Comparison of ENCODE assay signal across 12 cellular contexts in genomic region chr4:133146192-133146573, GRCh38. TPM values are rescaled to one million over a fixed set of nuclear protein-coding genes. Genes with fewer than 3 reads are reported as not detected.
DNase-seq lines count a peak whose midpoint lies in the region; ATAC-seq, FAIRE-seq and TF ChIP-seq lines count a peak whose summit lies in the region.
"Had no signal": no experiment of that assay in that cellular context is flagged by ENCODE, and none has a peak within 500 bp of the region (broad histone marks: within the 10 kb centered on the region; RNA-seq: fewer than 3 reads in every experiment).

No MANE protein-coding gene starts in this region.

- ATAC-seq in HG03159 (IDR thresholded peaks at IDR 0.05; ENCODE audit: unreplicated experiment), result no peak

- no peak for FAIRE-seq in keratinocyte (lab: Jason Lieb, UNC)
- FAIRE-seq: colon had no signal

- H3K27me3 Mint-ChIP-seq in T-helper 1 cell treated with Interleukin-12 subunit alpha and Interleukin-12 subunit beta and Interleukin-4 antibody, amounts not matched to agents 30 μg/mL and 1 μg/mL, for 36 hours (ENCODE audit: low read depth), result peaks cover 71% of the 10 kb centered on the region

- dilution Hi-C loops in keratinocyte (cut with MboI; ENCODE audit: extremely low pct_ligation_motif_present, low sequenced_read_pairs), result no loop called here

- H3K27ac ChIP-seq in ascending aorta (peak overlapping the region in 1 of 2 donors; percentile 47), keratinocyte (ENCODE audit: control insufficient read depth, insufficient read depth, low read length) (no peak overlapping the region), temporal lobe (ENCODE audit: low read depth, low read length) (peak overlapping the region; percentile 73)

- H3K9me3 Mint-ChIP-seq in T-helper 1 cell treated with Interleukin-12 subunit alpha and Interleukin-12 subunit beta and Interleukin-4 antibody, amounts not matched to agents 30 μg/mL and 1 μg/mL, for 36 hours, result no peaks in the 10 kb centered on the region

- H3K4me3 Mint-ChIP-seq in T-helper 1 cell treated with Interleukin-12 subunit alpha and Interleukin-12 subunit beta and Interleukin-4 antibody, amounts not matched to agents 30 μg/mL and 1 μg/mL, for 36 hours, result no peak overlapping the region

- intact Hi-C loops in ascending aorta (cut with DNase I), result loop anchor here (2.0 to 10.0 kb wide), 5 partner anchors 171 to 1059 kb away; partner anchors contain the start of gene PABPC4L

- peaks cover 14% of the 10 kb centered on the region for H3K4me1 Mint-ChIP-seq in T-helper 1 cell treated with Interleukin-12 subunit alpha and Interleukin-12 subunit beta and Interleukin-4 antibody, amounts not matched to agents 30 μg/mL and 1 μg/mL, for 36 hours (ENCODE audit: low read depth)

- H3K27ac Mint-ChIP-seq in T-helper 1 cell treated with Interleukin-12 subunit alpha and Interleukin-12 subunit beta and Interleukin-4 antibody, amounts not matched to agents 30 μg/mL and 1 μg/mL, for 36 hours, result peak overlapping the region; percentile 12

- no peak overlapping the region for H2AFZ ChIP-seq in keratinocyte (ENCODE audit: control insufficient read depth, low read length)

- H3K36me3 ChIP-seq in ascending aorta (no peaks in the 10 kb centered on the region), keratinocyte (ENCODE audit: control insufficient read depth in 2 of 2, extremely low read depth in 1 of 2, insufficient read depth in 2 of 2, low read length in 2 of 2) (no peaks in the 10 kb centered on the region)

- H3K27me3 ChIP-seq in ascending aorta (no peaks in the 10 kb centered on the region), keratinocyte (ENCODE audit: control insufficient read depth, extremely low read depth, insufficient read depth, low read length) (peaks cover 55% of the 10 kb centered on the region)

- H3K79me2 ChIP-seq in keratinocyte (ENCODE audit: control insufficient read depth, insufficient read depth, low read length), result no peaks in the 10 kb centered on the region

- H4K20me1 ChIP-seq in keratinocyte (ENCODE audit: control insufficient read depth, extremely low read depth, insufficient read depth, low read length), result no peaks in the 10 kb centered on the region

- H3K4me1 ChIP-seq in ascending aorta, result no peaks in the 10 kb centered on the region
- H3K4me1 ChIP-seq in keratinocyte (ENCODE audit: control insufficient read depth, extremely low read depth, insufficient read depth, low read length), result peaks cover 12% of the 10 kb centered on the region

- DNase-seq in T-helper 1 cell, result no peak
- no peak for DNase-seq in ascending aorta (ENCODE audit: low spot score in 2 of 2)
- no peak for DNase-seq in keratinocyte (ENCODE audit: low read depth, low spot score)
- no peak for DNase-seq in middle frontal gyrus (ENCODE audit: extremely low spot score, low spot score)
- DNase-seq in activated CD4-positive, alpha-beta T cell treated with anti-CD3 and anti-CD28 coated beads, Interleukin-2, amount 50 U/mL, for 1 hour, result no peak
- DNase-seq: activated CD8-positive, alpha-beta memory T cell treated with anti-CD3 and anti-CD28 coated beads, Interleukin-2, amount 50 U/mL, for 4 hours; NCI-H146; SHP77 had no signal

- H3K4me2 ChIP-seq in keratinocyte (ENCODE audit: control insufficient read depth, extremely low read depth, insufficient read depth, low read depth, low read length), result peak overlapping the region; percentile 9

- TF ChIP-seq CTCF in ascending aorta (IDR thresholded peaks at IDR 0.05), result no peak
- TF ChIP-seq CTCF in keratinocyte (optimal IDR thresholded peaks at IDR 0.05 in 1 of 3, IDR thresholded peaks at IDR 0.05 in 1 of 3, conservative IDR thresholded peaks at IDR 0.05 in 1 of 3; ENCODE audit: extremely low read depth in 1 of 3, insufficient read depth in 2 of 3, low read length in 3 of 3), result no peak

- no peaks in the 10 kb centered on the region for H3K9me1 ChIP-seq in keratinocyte (ENCODE audit: control insufficient read depth, extremely low read depth, insufficient read depth, low read length)

- H3K4me3 ChIP-seq in ascending aorta (peak overlapping the region; percentile 58 to 79), keratinocyte (ENCODE audit: control insufficient read depth in 2 of 3, extremely low read depth in 1 of 3, insufficient read depth in 2 of 3, low read depth in 1 of 3, low read length in 3 of 3) (no peak overlapping the region)

- H3K36me3 Mint-ChIP-seq in T-helper 1 cell treated with Interleukin-12 subunit alpha and Interleukin-12 subunit beta and Interleukin-4 antibody, amounts not matched to agents 30 μg/mL and 1 μg/mL, for 36 hours (ENCODE audit: low read depth), result peaks cover 2% of the 10 kb centered on the region

- H3K9ac ChIP-seq in keratinocyte (ENCODE audit: control insufficient read depth, extremely low read depth, insufficient read depth, low read length), result no peak overlapping the region

- H3K9me3 ChIP-seq in ascending aorta, result no peaks in the 10 kb centered on the region
- no peaks in the 10 kb centered on the region for H3K9me3 ChIP-seq in keratinocyte (ENCODE audit: control insufficient read depth, low read depth, low read length)

RNA-seq across cellular contexts. Expression of gene PCDH10, which starts 2.9 kb away (rescaled TPM):
- total RNA-seq in ascending aorta (45.3 TPM), temporal lobe (79.9 TPM)
- 0.01 TPM in 2 of 3 replicates, not detected in the other for polyA plus RNA-seq in keratinocyte
- polyA plus RNA-seq in keratinocyte (2011; ENCODE audit: low read depth), result not detected
- not detected in 2 replicates for polyA plus RNA-seq in keratinocyte (2011; cell fraction: cytosol; rRNA removed)
- polyA plus RNA-seq in keratinocyte (2011; cell fraction: nucleus; rRNA removed), result not detected in 2 replicates
- not detected in 2 replicates for polyA plus RNA-seq in keratinocyte (2012; ENCODE audit: low replicate concordance)
- not detected in 3 replicates for polyA minus RNA-seq in keratinocyte
- not detected for polyA minus RNA-seq in keratinocyte (2011; cell fraction: cytosol; rRNA and poly(A)+ RNA removed)
- polyA minus RNA-seq in keratinocyte (2011; cell fraction: nucleus; rRNA and poly(A)+ RNA removed), result 0.11 TPM in 1 of 2 replicates, not detected in the other

Comparison
In these comparisons a context has a peak if more than half of its experiments do, and no peak if none do; other contexts are left out.
1. H3K4me3 ChIP-seq: peak in ascending aorta (2 of 2); none in keratinocyte (0 of 3).